In the genomic region with DNA sequence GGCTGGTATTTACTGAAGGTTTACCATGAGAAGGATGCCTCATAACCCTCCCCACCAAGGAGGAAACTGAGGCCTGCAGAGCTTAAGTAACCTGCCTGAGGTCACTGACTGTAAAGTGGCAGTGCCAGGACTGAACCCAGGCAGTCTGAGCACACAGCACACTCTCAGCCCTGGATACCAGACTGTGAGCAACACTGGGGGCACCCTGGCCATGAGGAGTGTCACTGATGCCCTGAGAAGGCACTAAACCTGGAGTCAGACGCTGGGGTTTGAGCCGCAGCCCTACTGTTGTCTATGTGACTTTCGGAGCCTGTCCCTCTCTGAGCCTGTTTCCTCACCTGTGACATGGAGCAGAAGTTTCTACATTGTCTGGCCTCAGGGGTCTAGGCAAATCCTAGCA, we compare ENCODE assay signal across 11 cellular contexts. TPM values are rescaled to one million over a fixed set of nuclear protein-coding genes. Genes with fewer than 3 reads are reported as not detected.
DNase-seq lines count a peak whose midpoint lies in the region; ATAC-seq and TF ChIP-seq lines count a peak whose summit lies in the region.
"Had no signal": no experiment of that assay in that cellular context is flagged by ENCODE, and none has a peak within 500 bp of the region (broad histone marks: within the 10 kb centered on the region; RNA-seq: fewer than 3 reads in every experiment).

No MANE protein-coding gene starts in this region.

- no peak overlapping the region for H3K4me3 Mint-ChIP-seq in T-helper 1 cell treated with Interleukin-12 subunit alpha and Interleukin-12 subunit beta and Interleukin-4 antibody, amounts not matched to agents 30 μg/mL and 1 μg/mL, for 36 hours

- intact Hi-C loops in spleen (cut with DNase I; ENCODE audit: low total_unique reads) (no loop called here), A673 (cut with micrococcal nuclease; ENCODE audit: unreplicated experiment) (no loop called here), testis (cut with DNase I; ENCODE audit: low total_unique reads) (no loop called here)

- H3K36me3 Mint-ChIP-seq in T-helper 1 cell treated with Interleukin-12 subunit alpha and Interleukin-12 subunit beta and Interleukin-4 antibody, amounts not matched to agents 30 μg/mL and 1 μg/mL, for 36 hours (ENCODE audit: low read depth): peaks cover 45% of the 10 kb centered on the region

- CTCF ChIA-PET in A673 (lab: Charles Lee): no interaction called here

- no peaks in the 10 kb centered on the region for H3K9me3 ChIP-seq in OCI-LY3 (ENCODE audit: insufficient read depth, low read length)
- no peaks in the 10 kb centered on the region for H3K9me3 ChIP-seq in spleen
- H3K9me3 ChIP-seq in A673 (ENCODE audit: low read depth, low read length, poor library complexity, severe bottlenecking): no peaks in the 10 kb centered on the region
- no peaks in the 10 kb centered on the region for H3K9me3 ChIP-seq in testis
- H3K9me3 ChIP-seq: gastroesophageal sphincter had no signal

- TF ChIP-seq CTCF in OCI-LY3 (IDR thresholded peaks at IDR 0.05; ENCODE audit: low read depth, low read length) (no peak), foreskin keratinocyte (conservative IDR thresholded peaks at IDR 0.05) (no peak), spleen (IDR thresholded peaks at IDR 0.05 in 8 of 11, conservative IDR thresholded peaks at IDR 0.05 in 3 of 11) (no peak), A673 (conservative IDR thresholded peaks at IDR 0.05; ENCODE audit: low read depth, low read length) (no peak), testis (IDR thresholded peaks at IDR 0.05) (no peak)

- 95 to 100% (median 96%) methylated on average over 3 of the region's 3 CpGs for WGBS in spleen, 5 donors
- WGBS in testis, 2 donors: 88 to 93% methylated on average over 3 of the region's 3 CpGs

- POLR2A ChIA-PET in A673 (lab: Charles Lee; ENCODE audit: low non-redundant PET): no interaction called here

- H3K36me3 ChIP-seq in OCI-LY3 (replicated peaks; ENCODE audit: low read depth, low read length) (peaks cover 75% of the 10 kb centered on the region), spleen (peaks cover 2 to 94% (median 51%) of the 10 kb centered on the region in 6 donors), A673 (ENCODE audit: insufficient read depth, low read length, poor library complexity, severe bottlenecking) (peaks cover 17% of the 10 kb centered on the region), testis (ENCODE audit: low read depth, missing control alignments) (no peaks in the 10 kb centered on the region)

- peak overlapping the region; percentile 49 for H3K4me2 ChIP-seq in OCI-LY3 (ENCODE audit: low read length)

- peaks cover 22% of the 10 kb centered on the region; the same call in 1 of the 2 replicates for H4K20me1 ChIP-seq in OCI-LY3 (ENCODE audit: insufficient read depth, low read length)

- no peak for ATAC-seq in foreskin keratinocyte
- ATAC-seq: gastroesophageal sphincter had no signal

- BruUV-seq in A673 (replicated peaks; lab: Mats Ljungman, UMichigan): no TSS peak

- H3K27ac Mint-ChIP-seq in T-helper 1 cell treated with Interleukin-12 subunit alpha and Interleukin-12 subunit beta and Interleukin-4 antibody, amounts not matched to agents 30 μg/mL and 1 μg/mL, for 36 hours: peak overlapping the region; percentile 91

- H3K9me3 Mint-ChIP-seq in T-helper 1 cell treated with Interleukin-12 subunit alpha and Interleukin-12 subunit beta and Interleukin-4 antibody, amounts not matched to agents 30 μg/mL and 1 μg/mL, for 36 hours: no peaks in the 10 kb centered on the region

- H3K27ac ChIP-seq in OCI-LY3 (ENCODE audit: low read length) (peak overlapping the region; percentile 61), foreskin keratinocyte (peak overlapping the region; percentile 35), spleen (peak overlapping the region; percentile 8 to 80 (median 68)), A673 (ENCODE audit: low read depth, low read length, poor library complexity, severe bottlenecking) (no peak overlapping the region), testis (peak overlapping the region in 1 of 2 donors; percentile 9)
- H3K27ac ChIP-seq: cardiac muscle cell had no signal

- peaks cover 41% of the 10 kb centered on the region for H3K4me1 Mint-ChIP-seq in T-helper 1 cell treated with Interleukin-12 subunit alpha and Interleukin-12 subunit beta and Interleukin-4 antibody, amounts not matched to agents 30 μg/mL and 1 μg/mL, for 36 hours (ENCODE audit: low read depth)

- H3K9ac ChIP-seq in OCI-LY3 (ENCODE audit: low read length): peak overlapping the region; percentile 45; the same call in 1 of the 2 replicates

- H3K4me3 ChIP-seq in OCI-LY3 (ENCODE audit: low read length) (peak overlapping the region; percentile 9; the same call in 1 of the 2 replicates), spleen (no peak overlapping the region), A673 (ENCODE audit: low read depth, low read length, poor library complexity, severe bottlenecking) (no peak overlapping the region), testis (no peak overlapping the region)
- H3K4me3 ChIP-seq: cardiac muscle cell, gastroesophageal sphincter had no signal

- no peak for DNase-seq in T-helper 1 cell
- DNase-seq in foreskin keratinocyte: no peak
- DNase-seq in spleen: peak; percentile 67
- DNase-seq in A673 (ENCODE audit: low spot score): no peak
- DNase-seq in testis: no peak
- DNase-seq in SHP77 treated with DMSO at 0.1 percent for 48 hours (lab: John Stamatoyannopoulos, UW): no peak
- DNase-seq: 8988T had no signal

- no peaks in the 10 kb centered on the region for H3K27me3 ChIP-seq in OCI-LY3 (ENCODE audit: low read depth, low read length)
- no peaks in the 10 kb centered on the region for H3K27me3 ChIP-seq in foreskin keratinocyte
- H3K27me3 ChIP-seq in spleen (replicated peaks in 1 of 7): no peaks in the 10 kb centered on the region
- no peaks in the 10 kb centered on the region for H3K27me3 ChIP-seq in A673 (replicated peaks; ENCODE audit: insufficient read depth, low read depth, low read length, poor library complexity)
- no peaks in the 10 kb centered on the region for H3K27me3 ChIP-seq in testis
- H3K27me3 ChIP-seq: cardiac muscle cell, gastroesophageal sphincter had no signal

- H3K4me1 ChIP-seq in OCI-LY3 (ENCODE audit: low read length): peaks cover 80% of the 10 kb centered on the region
- peaks cover 33% of the 10 kb centered on the region for H3K4me1 ChIP-seq in foreskin keratinocyte
- peaks cover 38 to 100% (median 64%) of the 10 kb centered on the region in 6 donors for H3K4me1 ChIP-seq in spleen
- H3K4me1 ChIP-seq in A673 (ENCODE audit: insufficient read depth, low read length, poor library complexity, severe bottlenecking): no peaks in the 10 kb centered on the region
- peaks cover 66% of the 10 kb centered on the region for H3K4me1 ChIP-seq in testis

- peaks cover 92% of the 10 kb centered on the region for H3K79me2 ChIP-seq in OCI-LY3 (ENCODE audit: low read length)

- no peak overlapping the region for H2AFZ ChIP-seq in OCI-LY3 (ENCODE audit: low read depth, low read length)

- TF ChIP-seq POLR2A in spleen (IDR thresholded peaks at IDR 0.05) (no peak), testis (IDR thresholded peaks at IDR 0.05) (no peak)

- H3K27me3 Mint-ChIP-seq in T-helper 1 cell treated with Interleukin-12 subunit alpha and Interleukin-12 subunit beta and Interleukin-4 antibody, amounts not matched to agents 30 μg/mL and 1 μg/mL, for 36 hours (ENCODE audit: low read depth): no peaks in the 10 kb centered on the region

RNA-seq across cellular contexts. Expression of a gene that starts 36.2 kb away (rescaled TPM):
- total RNA-seq in foreskin keratinocyte (61.8 and 83.6 TPM in 2 replicates), spleen (100 to 1,000 TPM in 2 of 7 donors, 10 to 100 TPM in 5; 75.1 to 111 (median 91.4) TPM), A673 (2021) (31.0 and 32.0 TPM in 2 replicates), testis (100 to 1,000 TPM; 192 to 212 TPM)
- polyA plus RNA-seq in foreskin keratinocyte (55.4 and 62.0 TPM in 2 replicates), spleen (10 to 100 TPM; 18.1 to 29.5 (median 25.4) TPM), testis (ENCODE audit: insufficient read depth, low read depth, low replicate concordance) (112 TPM)

RNA-seq across cellular contexts. Expression of a gene that starts 54.5 kb away (rescaled TPM):
- total RNA-seq in foreskin keratinocyte (22.9 and 24.8 TPM in 2 replicates), spleen (10 to 100 TPM; 15.7 to 23.3 (median 19.4) TPM), A673 (2021) (30.6 and 31.2 TPM in 2 replicates), testis (10 to 100 TPM; 16.2 to 16.3 TPM)
- polyA plus RNA-seq in foreskin keratinocyte (11.0 and 13.0 TPM in 2 replicates), spleen (10 to 100 TPM in 1 of 3 donors, 1 to 10 TPM in 2; 7.2 to 12.2 (median 9.9) TPM), testis (ENCODE audit: insufficient read depth, low read depth, low replicate concordance) (17.1 TPM)
